Comparison of ENCODE assay signal across 21 cellular contexts in the genomic region with DNA sequence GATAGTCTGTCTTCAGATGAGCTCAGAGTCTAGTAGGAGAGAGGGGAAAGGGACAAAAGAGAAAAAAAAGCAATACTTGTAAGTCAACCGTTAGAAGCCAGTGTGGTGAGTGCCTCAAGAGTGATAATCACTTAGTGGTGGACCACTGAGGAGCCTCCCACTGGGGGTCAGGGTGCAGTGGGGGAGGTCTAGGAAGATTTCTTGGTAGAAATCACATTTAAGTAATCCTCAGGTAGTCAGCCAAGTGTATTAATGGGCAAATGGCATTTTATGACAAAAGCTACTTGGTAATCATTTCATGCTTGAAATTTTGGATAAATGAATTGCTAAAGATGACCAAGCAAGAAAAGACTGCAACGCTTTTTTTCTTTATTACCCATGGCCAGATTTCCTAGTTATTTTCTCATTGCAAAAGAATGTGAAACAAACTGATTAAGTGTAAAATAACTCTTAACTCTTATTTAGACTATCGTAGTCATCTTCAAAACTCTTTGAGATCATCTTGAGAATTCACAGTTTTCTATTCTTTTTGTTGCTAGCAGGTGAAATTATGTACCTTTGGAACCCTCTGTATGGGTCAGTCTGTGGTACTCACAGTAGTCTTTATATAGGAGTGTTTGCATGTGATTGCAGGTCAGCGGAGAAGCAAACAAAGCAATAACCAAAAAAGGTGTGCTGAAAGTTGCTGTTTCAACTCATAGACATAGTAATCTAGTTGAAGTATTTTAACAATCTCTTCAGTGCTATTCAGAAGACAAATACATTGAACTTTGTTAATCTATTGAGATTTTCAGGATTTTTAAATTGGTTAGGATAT.
DNase-seq lines count a peak whose midpoint lies in the region; FAIRE-seq and TF ChIP-seq lines count a peak whose summit lies in the region.
"Had no signal": no experiment of that assay in that cellular context is flagged by ENCODE, and none has a peak within 500 bp of the region (broad histone marks: within the 10 kb centered on the region; RNA-seq: fewer than 3 reads in every experiment).

No MANE protein-coding gene starts in this region.

- peak overlapping the region; percentile 42 for H3K4me2 ChIP-seq in astrocyte (ENCODE audit: low read length)

- DNase-seq in AG08395 (ENCODE audit: low spot score) (peak; percentile 4), GM04504 (ENCODE audit: low read depth) (peak; percentile 17), astrocyte (ENCODE audit: low read depth) (peak; percentile 61), mesothelial cell of epicardium (ENCODE audit: low spot score in 2 of 2, unreplicated experiment in 2 of 2) (no peak), GM10266 (ENCODE audit: extremely low spot score) (no peak), COR-L47 (lab: John Stamatoyannopoulos, UW) (no peak), head of caudate nucleus (no peak)
- DNase-seq in stimulated activated naive CD4-positive, alpha-beta T cell (lab: John Stamatoyannopoulos, UW), result no peak
- DNase-seq: activated CD4-positive, alpha-beta memory T cell treated with anti-CD3 and anti-CD28 coated beads for 36 hours; activated naive CD8-positive, alpha-beta T cell treated with anti-CD3 and anti-CD28 coated beads for 36 hours; activated T-cell treated with anti-CD3 and anti-CD28 coated beads, Interleukin-2, amount 50 U/mL, for 4 hours; CD8-positive, alpha-beta T cell; central memory CD4-positive, alpha-beta T cell; effector CD8-positive, alpha-beta T cell; Karpas-422; midbrain; NCI-H1105 treated with DMSO at 0.1 percent for 48 hours; occipital lobe; sigmoid colon; stimulated activated CD4-positive, alpha-beta T cell treated with anti-CD3 and anti-CD28 coated beads, Interleukin-2, amount 100 ng/mL, for 48 hours; SW 1271 had no signal

- intact Hi-C loops in head of caudate nucleus (cut with DNase I), result no loop called here

- H3K79me2 ChIP-seq in astrocyte (ENCODE audit: insufficient read depth, low read length), result no peaks in the 10 kb centered on the region

- H4K20me1 ChIP-seq in astrocyte (ENCODE audit: insufficient read depth, low read length), result no peaks in the 10 kb centered on the region

- no peaks in the 10 kb centered on the region for H3K27me3 ChIP-seq in astrocyte (ENCODE audit: insufficient read depth, low read length)
- H3K27me3 ChIP-seq: sigmoid colon had no signal

- H3K36me3 ChIP-seq in astrocyte (ENCODE audit: insufficient read depth, low read length), result no peaks in the 10 kb centered on the region
- H3K36me3 ChIP-seq: sigmoid colon had no signal

- H2AFZ ChIP-seq in astrocyte (ENCODE audit: low read depth, low read length), result no peak overlapping the region

- H3K36me3 Mint-ChIP-seq in astrocyte (ENCODE audit: low read depth, unreplicated experiment), result no peaks in the 10 kb centered on the region
- peaks cover 18% of the 10 kb centered on the region for H3K36me3 Mint-ChIP-seq in mesothelial cell of epicardium
- H3K36me3 Mint-ChIP-seq: activated CD4-positive, alpha-beta memory T cell treated with anti-CD3 and anti-CD28 coated beads for 36 hours; activated naive CD8-positive, alpha-beta T cell treated with anti-CD3 and anti-CD28 coated beads for 36 hours; CD8-positive, alpha-beta T cell had no signal

- no peaks in the 10 kb centered on the region for H3K27me3 Mint-ChIP-seq in astrocyte (ENCODE audit: low read depth, unreplicated experiment)
- no peaks in the 10 kb centered on the region for H3K27me3 Mint-ChIP-seq in mesothelial cell of epicardium (ENCODE audit: low read depth)
- H3K27me3 Mint-ChIP-seq: activated CD4-positive, alpha-beta memory T cell treated with anti-CD3 and anti-CD28 coated beads for 36 hours; activated naive CD8-positive, alpha-beta T cell treated with anti-CD3 and anti-CD28 coated beads for 36 hours had no signal

- FAIRE-seq in astrocyte (lab: Jason Lieb, UNC), result peak; percentile 29

- H3K9ac ChIP-seq in astrocyte (ENCODE audit: low read length), result peak overlapping the region; percentile 4

- peaks cover 25% of the 10 kb centered on the region for H3K4me1 Mint-ChIP-seq in astrocyte (ENCODE audit: low read depth, unreplicated experiment)
- H3K4me1 Mint-ChIP-seq in mesothelial cell of epicardium, result peaks cover 33% of the 10 kb centered on the region
- H3K4me1 Mint-ChIP-seq: activated naive CD8-positive, alpha-beta T cell treated with anti-CD3 and anti-CD28 coated beads for 36 hours had no signal

- no peaks in the 10 kb centered on the region for H3K9me3 ChIP-seq in astrocyte (ENCODE audit: insufficient read depth, low read depth, low read length)

- H3K9me3 Mint-ChIP-seq in astrocyte (ENCODE audit: unreplicated experiment) (peaks cover 5% of the 10 kb centered on the region), mesothelial cell of epicardium (peaks cover 23% of the 10 kb centered on the region)

- peaks cover 17% of the 10 kb centered on the region for H3K4me1 ChIP-seq in astrocyte (ENCODE audit: insufficient read depth, low read length)

- TF ChIP-seq CTCF in astrocyte (IDR thresholded peaks at IDR 0.05; ENCODE audit: insufficient read depth, low read depth, low read length), result no peak
- TF ChIP-seq CTCF in mesothelial cell of epicardium (IDR thresholded peaks at IDR 0.05; ENCODE audit: unreplicated experiment), result no peak
- no peak for TF ChIP-seq CTCF in GM10266 (IDR thresholded peaks at IDR 0.05; ENCODE audit: control insufficient read depth, insufficient read depth, low read depth, missing control alignments)

- H3K27ac ChIP-seq in astrocyte (ENCODE audit: low read depth, low read length), result peak overlapping the region; percentile 27

- H3K4me3 Mint-ChIP-seq in astrocyte (ENCODE audit: unreplicated experiment) (no peak overlapping the region), mesothelial cell of epicardium (no peak overlapping the region)
- H3K4me3 Mint-ChIP-seq: activated CD4-positive, alpha-beta memory T cell treated with anti-CD3 and anti-CD28 coated beads for 36 hours; activated naive CD8-positive, alpha-beta T cell treated with anti-CD3 and anti-CD28 coated beads for 36 hours; activated T-cell treated with anti-CD3 and anti-CD28 coated beads, Interleukin-2, amount 50 U/mL, for 4 hours; CD8-positive, alpha-beta T cell had no signal

- H3K27ac Mint-ChIP-seq in astrocyte (ENCODE audit: unreplicated experiment), result peak overlapping the region; percentile 50
- peak overlapping the region; percentile 77 for H3K27ac Mint-ChIP-seq in mesothelial cell of epicardium
- H3K27ac Mint-ChIP-seq: activated CD4-positive, alpha-beta memory T cell treated with anti-CD3 and anti-CD28 coated beads for 36 hours; activated naive CD8-positive, alpha-beta T cell treated with anti-CD3 and anti-CD28 coated beads for 36 hours; CD8-positive, alpha-beta T cell had no signal

- no peak overlapping the region for H3K4me3 ChIP-seq in astrocyte (ENCODE audit: insufficient read depth, low read depth, low read length)
- H3K4me3 ChIP-seq: sigmoid colon had no signal

Comparison
In these comparisons a context has a peak if more than half of its experiments do, and no peak if none do; other contexts are left out.
1. DNase-seq: peak in AG08395 (single experiment), GM04504 (single experiment) and astrocyte (single experiment); none in mesothelial cell of epicardium (0 of 2), GM10266 (single experiment), stimulated activated naive CD4-positive, alpha-beta T cell (0 of 6), COR-L47 (single experiment) and head of caudate nucleus (0 of 42).